Comparison of ENCODE assay signal across 13 cellular contexts in genomic region chr4:38099908-38100407, GRCh38.
DNase-seq lines count a peak whose midpoint lies in the region; ATAC-seq and TF ChIP-seq lines count a peak whose summit lies in the region.
"Had no signal": no experiment of that assay in that cellular context is flagged by ENCODE, and none has a peak within 500 bp of the region (broad histone marks: within the 10 kb centered on the region; RNA-seq: fewer than 3 reads in every experiment).

No MANE protein-coding gene starts in this region.

- H3K36me3 ChIP-seq in esophagus muscularis mucosa (peaks cover 8 to 92% (median 60%) of the 10 kb centered on the region in 4 donors), neural progenitor cell (no peaks in the 10 kb centered on the region)

- H3K27ac Mint-ChIP-seq in neural progenitor cell = peak overlapping the region; percentile 36
- H3K27ac Mint-ChIP-seq: activated naive CD4-positive, alpha-beta T cell treated with anti-CD3 and anti-CD28 coated beads, Interleukin-2, amount 10 ng/mL, durations not matched to agents 7 days and 5 days had no signal

- DNase-seq in AG08395 (ENCODE audit: low spot score) (peak; percentile 81), RWPE1 (ENCODE audit: low spot score) (peak; percentile 45), esophagus muscularis mucosa (ENCODE audit: extremely low spot score) (no peak), neural progenitor cell (ENCODE audit: low spot score) (no peak), NCI-H146 treated with DMSO at 0.1 percent for 48 hours (lab: John Stamatoyannopoulos, UW; ENCODE audit: unreplicated experiment) (no peak), Ammon's horn (ENCODE audit: low spot score) (no peak)
- DNase-seq: activated CD4-positive, alpha-beta T cell treated with anti-CD3 and anti-CD28 coated beads, Interleukin-2, amount 50 U/mL, for 1 hour; activated naive CD4-positive, alpha-beta T cell treated with anti-CD3 and anti-CD28 coated beads, Interleukin-2, amount 10 ng/mL, durations not matched to agents 7 days and 5 days; NCI-H510A treated with DMSO at 0.1 percent for 48 hours had no signal

- H2AFZ ChIP-seq in neural progenitor cell (replicated peaks) = no peak overlapping the region

- no peaks in the 10 kb centered on the region for H3K27me3 ChIP-seq in esophagus muscularis mucosa
- no peaks in the 10 kb centered on the region for H3K27me3 ChIP-seq in neural progenitor cell

- H3K9me3 ChIP-seq in esophagus muscularis mucosa (no peaks in the 10 kb centered on the region), neural progenitor cell (ENCODE audit: low read depth) (no peaks in the 10 kb centered on the region)

- TF ChIP-seq EP300 in esophagus muscularis mucosa (IDR thresholded peaks at IDR 0.05) = no peak

- no peak overlapping the region for H3K9ac ChIP-seq in neural progenitor cell

- peaks cover 0 to 11% (median 5%) of the 10 kb centered on the region in 4 donors for H3K4me1 ChIP-seq in esophagus muscularis mucosa
- H3K4me1 ChIP-seq in neural progenitor cell = no peaks in the 10 kb centered on the region

- no peak for TF ChIP-seq POLR2A in esophagus muscularis mucosa (IDR thresholded peaks at IDR 0.05; ENCODE audit: low read depth)

- no peaks in the 10 kb centered on the region for H3F3A ChIP-seq in neural progenitor cell (ENCODE audit: low read depth)

- H3K4me2 ChIP-seq in neural progenitor cell = no peak overlapping the region

- TF ChIP-seq CTCF in RWPE1 (conservative IDR thresholded peaks at IDR 0.05; ENCODE audit: low read depth) = no peak
- TF ChIP-seq CTCF in esophagus muscularis mucosa (IDR thresholded peaks at IDR 0.05) = no peak
- no peak for TF ChIP-seq CTCF in neural progenitor cell (IDR thresholded peaks at IDR 0.05)

- peaks cover 29% of the 10 kb centered on the region for H3K36me3 Mint-ChIP-seq in neural progenitor cell

- ATAC-seq in GM18861 (IDR thresholded peaks at IDR 0.05; ENCODE audit: unreplicated experiment) (no peak), GM18858 (IDR thresholded peaks at IDR 0.05; ENCODE audit: unreplicated experiment) (no peak)
- ATAC-seq: esophagus mucosa had no signal

- intact Hi-C loops in esophagus muscularis mucosa (cut with DNase I) = no loop called here

- no peak overlapping the region for H3K4me3 Mint-ChIP-seq in neural progenitor cell
- H3K4me3 Mint-ChIP-seq: activated naive CD4-positive, alpha-beta T cell treated with anti-CD3 and anti-CD28 coated beads, Interleukin-2, amount 10 ng/mL, durations not matched to agents 7 days and 5 days; CD14-positive monocyte had no signal

- POLR2A ChIA-PET in RWPE1 (lab: Yijun Ruan, JAX; ENCODE audit: low non-redundant PET) = no interaction called here

- H3K27ac ChIP-seq in RWPE1 = peak overlapping the region; percentile 92
- H3K27ac ChIP-seq in esophagus muscularis mucosa (replicated peaks in 1 of 4) = peak overlapping the region in 3 of 4 donors; percentile 3 to 24 (median 5)
- no peak overlapping the region for H3K27ac ChIP-seq in neural progenitor cell

- H3K27me3 Mint-ChIP-seq in neural progenitor cell (ENCODE audit: insufficient read depth, low read depth) = peaks cover 3% of the 10 kb centered on the region
- H3K27me3 Mint-ChIP-seq: activated naive CD4-positive, alpha-beta T cell treated with anti-CD3 and anti-CD28 coated beads, Interleukin-2, amount 10 ng/mL, durations not matched to agents 7 days and 5 days had no signal

- H3K4me1 Mint-ChIP-seq in neural progenitor cell = peaks cover 3% of the 10 kb centered on the region

- no peak overlapping the region for H3K4me3 ChIP-seq in esophagus muscularis mucosa
- no peak overlapping the region for H3K4me3 ChIP-seq in neural progenitor cell

- CTCF ChIA-PET in RWPE1 (lab: Yijun Ruan, JAX) = interaction anchor here (0.6 kb wide), 1 partner anchor 57 kb away, joined by 3 read pairs; no protein-coding TSS in a partner anchor

- 66% methylated on average over 3 of the region's 3 CpGs for WGBS in esophagus muscularis mucosa

- no peaks in the 10 kb centered on the region for H3K79me2 ChIP-seq in neural progenitor cell (ENCODE audit: low read depth)

- no peaks in the 10 kb centered on the region for H3K9me3 Mint-ChIP-seq in neural progenitor cell
- H3K9me3 Mint-ChIP-seq: activated naive CD4-positive, alpha-beta T cell treated with anti-CD3 and anti-CD28 coated beads, Interleukin-2, amount 10 ng/mL, durations not matched to agents 7 days and 5 days; CD14-positive monocyte had no signal

- no peaks in the 10 kb centered on the region for H4K20me1 ChIP-seq in neural progenitor cell (ENCODE audit: low read depth)

Comparison
In these comparisons a context has a peak if more than half of its experiments do, and no peak if none do; other contexts are left out.
1. DNase-seq: peak in AG08395 (single experiment) and RWPE1 (single experiment); none in esophagus muscularis mucosa (single experiment), neural progenitor cell (single experiment), NCI-H146 treated with DMSO at 0.1 percent for 48 hours (single experiment) and Ammon's horn (single experiment).